Comparison of ENCODE assay signal across 16 cellular contexts in the genomic region with DNA sequence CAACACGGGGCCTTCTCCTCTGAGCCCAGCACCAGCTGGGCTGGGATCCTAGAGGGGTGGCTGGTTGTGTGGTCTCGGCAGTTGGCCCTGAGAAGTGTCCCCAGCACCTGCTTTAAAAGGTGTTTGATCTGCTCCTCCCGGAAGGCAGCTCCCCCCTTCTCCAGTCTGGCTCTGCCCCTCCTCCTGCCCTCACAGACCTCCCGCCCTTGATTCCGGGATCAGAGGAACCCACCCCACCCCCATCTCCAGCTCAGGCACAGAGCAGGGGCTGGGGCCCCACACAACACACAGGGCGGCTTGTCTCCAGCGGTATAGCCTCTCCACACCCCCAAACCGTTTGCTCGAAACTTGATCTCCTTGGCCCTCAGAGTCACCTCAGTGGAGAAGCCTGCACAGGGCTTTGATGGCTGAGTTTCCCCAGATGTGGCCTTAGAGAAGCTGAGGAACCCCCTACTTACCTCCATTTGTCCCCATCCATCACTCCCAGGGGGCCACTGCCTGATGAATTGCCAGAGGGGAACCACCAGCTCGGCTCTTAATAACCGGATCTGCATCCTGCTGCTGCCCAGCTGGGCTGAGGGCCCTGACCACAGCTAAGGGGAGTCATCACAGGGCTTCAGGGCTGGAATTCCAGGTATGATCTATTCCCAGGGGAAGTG. TPM values are rescaled to one million over a fixed set of nuclear protein-coding genes. Genes with fewer than 3 reads are reported as not detected.
DNase-seq lines count a peak whose midpoint lies in the region; FAIRE-seq and TF ChIP-seq lines count a peak whose summit lies in the region.
"Had no signal": no experiment of that assay in that cellular context is flagged by ENCODE, and none has a peak within 500 bp of the region (broad histone marks: within the 10 kb centered on the region; RNA-seq: fewer than 3 reads in every experiment).

No MANE protein-coding gene starts in this region.

- H3K4me3 ChIP-seq in HUES64 (ENCODE audit: low read length) (peak overlapping the region; percentile 6), small intestine (ENCODE audit: low read depth in 1 of 2, low read length in 2 of 2) (no peak overlapping the region), sigmoid colon (no peak overlapping the region)
- H3K4me3 ChIP-seq: BLaER1, upper lobe of left lung had no signal

- no peak for FAIRE-seq in small intestine (lab: Jason Lieb, UNC)

- H3K27ac ChIP-seq in HUES64 (ENCODE audit: low read depth, low read length) (peak overlapping the region; percentile 29), small intestine (ENCODE audit: low read depth in 1 of 2, low read length in 1 of 2) (no peak overlapping the region), sigmoid colon (no peak overlapping the region)
- H3K27ac ChIP-seq: BLaER1, upper lobe of left lung had no signal

- no peaks in the 10 kb centered on the region for H3K36me3 ChIP-seq in HUES64 (ENCODE audit: insufficient read depth, low read length)
- H3K36me3 ChIP-seq in small intestine (ENCODE audit: control insufficient read depth in 2 of 2, insufficient read depth in 2 of 2, low read length in 2 of 2), result no peaks in the 10 kb centered on the region
- no peaks in the 10 kb centered on the region for H3K36me3 ChIP-seq in sigmoid colon
- H3K36me3 ChIP-seq: BLaER1, upper lobe of left lung had no signal

- no peak for TF ChIP-seq EP300 in sigmoid colon (IDR thresholded peaks at IDR 0.05)

- TF ChIP-seq POLR2A in sigmoid colon (IDR thresholded peaks at IDR 0.05), result no peak

- TF ChIP-seq CTCF in sigmoid colon (IDR thresholded peaks at IDR 0.05), result no peak

- H3K27me3 ChIP-seq in HUES64 (ENCODE audit: insufficient read depth, low read length) (no peaks in the 10 kb centered on the region), small intestine (ENCODE audit: control insufficient read depth in 2 of 2, insufficient read depth in 2 of 2, low read length in 2 of 2) (no peaks in the 10 kb centered on the region), sigmoid colon (no peaks in the 10 kb centered on the region)
- H3K27me3 ChIP-seq: BLaER1, upper lobe of left lung had no signal

- WGBS in HUES64, result 12% methylated on average over 11 of the region's 11 CpGs
- 18 to 43% (median 41%) methylated on average over 11 of the region's 11 CpGs for WGBS in small intestine, 3 donors
- WGBS in sigmoid colon, 2 donors, result 57% methylated on average over 11 of the region's 11 CpGs

- H3K9me3 ChIP-seq in HUES64 (ENCODE audit: insufficient read depth, low read depth, low read length) (no peaks in the 10 kb centered on the region), small intestine (ENCODE audit: control insufficient read depth, low read depth) (no peaks in the 10 kb centered on the region), sigmoid colon (no peaks in the 10 kb centered on the region)
- H3K9me3 ChIP-seq: BLaER1, upper lobe of left lung had no signal

- H3K4me1 ChIP-seq in HUES64 (ENCODE audit: insufficient read depth, low read length) (peaks cover 57% of the 10 kb centered on the region), small intestine (ENCODE audit: control insufficient read depth in 2 of 2, insufficient read depth in 1 of 2, low read depth in 1 of 2, low read length in 1 of 2) (no peaks in the 10 kb centered on the region), sigmoid colon (peaks cover 0 to 8% (median 0%) of the 10 kb centered on the region in 4 donors)
- H3K4me1 ChIP-seq: upper lobe of left lung had no signal

- DNase-seq in AG08395 (ENCODE audit: low spot score) (peak; percentile 35), SW480 (ENCODE audit: low spot score) (peak; percentile 90), iPS-NIHi11 (ENCODE audit: low spot score) (peak; percentile 79), small intestine (no peak), NCI-H1436 treated with DMSO at 0.1 percent for 48 hours (lab: John Stamatoyannopoulos, UW) (no peak), sigmoid colon (no peak), NCI-H187 treated with DMSO at 0.1 percent for 48 hours (lab: John Stamatoyannopoulos, UW) (no peak)
- DNase-seq: amygdala, NCI-H774, upper lobe of left lung had no signal

- 0 out of 2 replicates have a peak overlapping the region, but pooled peaks have one; percentile 10 for H3K9ac ChIP-seq in HUES64 (ENCODE audit: low read depth, low read length)
- H3K9ac ChIP-seq: BLaER1 had no signal

- intact Hi-C loops in sigmoid colon (cut with DNase I), result no loop called here

RNA-seq across cellular contexts. Expression of a gene that starts 6.4 kb away (rescaled TPM):
- polyA plus RNA-seq in HUES64 (2013, experiment 1 of 2), result 23.9 TPM
- 22.8 TPM for polyA plus RNA-seq in HUES64 (2013, experiment 2 of 2)
- polyA plus RNA-seq in small intestine (under 1 TPM in 1 of 3 donors, not detected in 2; 0.27 TPM), sigmoid colon (under 1 TPM in 1 of 3 donors, not detected in 2; 0.50 TPM)
- total RNA-seq in sigmoid colon, result under 1 TPM in 1 of 4 donors, not detected in 3; 0.71 TPM
- total RNA-seq: pulmonary artery endothelial cell; T-helper 1 cell treated with Interleukin-12 subunit alpha and Interleukin-12 subunit beta and Interleukin-4 antibody, amounts not matched to agents 30 ng/mL and 1 ng/mL, for 36 hours had no signal
- polyA plus RNA-seq: liver had no signal

RNA-seq across cellular contexts. Expression of a gene that starts 27.1 kb away (rescaled TPM):
- 4.3 TPM for polyA plus RNA-seq in HUES64 (2013, experiment 1 of 2)
- polyA plus RNA-seq in HUES64 (2013, experiment 2 of 2), result 4.1 TPM
- polyA plus RNA-seq in small intestine (under 1 TPM in 1 of 3 donors, not detected in 2; 0.01 TPM), sigmoid colon (under 1 TPM in 2 of 3 donors, not detected in 1; 0.09 to 0.60 TPM)
- not detected for total RNA-seq in sigmoid colon
- total RNA-seq: liver; pulmonary artery endothelial cell; T-helper 1 cell treated with Interleukin-12 subunit alpha and Interleukin-12 subunit beta and Interleukin-4 antibody, amounts not matched to agents 30 ng/mL and 1 ng/mL, for 36 hours had no signal
- polyA plus RNA-seq: esophagus, liver had no signal

RNA-seq across cellular contexts. Expression of a gene that starts 35.5 kb away (rescaled TPM):
- polyA plus RNA-seq in HUES64 (2013, experiment 1 of 2), result 3.3 TPM
- 5.0 TPM for polyA plus RNA-seq in HUES64 (2013, experiment 2 of 2)
- 10 to 100 TPM in 1 of 3 donors, 1 to 10 TPM in 1, under 1 TPM in 1; 0.45 to 10.5 (median 1.1) TPM for polyA plus RNA-seq in small intestine
- total RNA-seq in sigmoid colon, result 100 to 1,000 TPM in 2 of 4 donors, 10 to 100 TPM in 2; 71.4 to 186 (median 121) TPM
- polyA plus RNA-seq in sigmoid colon, result 10 to 100 TPM in 1 of 3 donors, 1 to 10 TPM in 1, under 1 TPM in 1; 0.69 to 16.3 (median 7.8) TPM
- total RNA-seq: pulmonary artery endothelial cell; T-helper 1 cell treated with Interleukin-12 subunit alpha and Interleukin-12 subunit beta and Interleukin-4 antibody, amounts not matched to agents 30 ng/mL and 1 ng/mL, for 36 hours had no signal

Comparison
In these comparisons a context has a peak if more than half of its experiments do, and no peak if none do; other contexts are left out.
1. DNase-seq: peak in AG08395 (single experiment), SW480 (single experiment) and iPS-NIHi11 (single experiment); none in small intestine (single experiment), NCI-H1436 treated with DMSO at 0.1 percent for 48 hours (single experiment), sigmoid colon (single experiment) and NCI-H187 treated with DMSO at 0.1 percent for 48 hours (single experiment).